16 cellular contexts compared by ENCODE assay signal in genomic region chr11:133895551-133895950, GRCh38. TPM values are rescaled to one million over a fixed set of nuclear protein-coding genes. Genes with fewer than 3 reads are reported as not detected.
A peak's percentile ranks its signal among the peaks of the same experiment; 100 is the strongest.
DNase-seq lines count a peak whose midpoint lies in the region; ATAC-seq, FAIRE-seq and TF ChIP-seq lines count a peak whose summit lies in the region.
"Had no signal": no experiment of that assay in that cellular context is flagged by ENCODE, and none has a peak within 500 bp of the region (broad histone marks: within the 10 kb centered on the region; RNA-seq: fewer than 3 reads in every experiment).

No MANE protein-coding gene starts in this region.

- no peak for TF ChIP-seq EP300 in H1 (IDR thresholded peaks at IDR 0.05; ENCODE audit: borderline replicate concordance in 1 of 2, low read depth in 2 of 2, low read length in 2 of 2)

- H3K36me3 ChIP-seq in BLaER1 = no peaks in the 10 kb centered on the region
- peaks cover 0 to 2% (median 0%) of the 10 kb centered on the region in 4 experiments; a peak in 2 of 8 replicates for H3K36me3 ChIP-seq in H1 (ENCODE audit: control insufficient read depth in 2 of 4, insufficient read depth in 4 of 4, low read length in 3 of 4)
- H3K36me3 ChIP-seq in mammary epithelial cell (ENCODE audit: insufficient read depth, low read length) = no peaks in the 10 kb centered on the region

- no peak overlapping the region for H2BK5ac ChIP-seq in H1 (ENCODE audit: low read depth, low read length)

- dilution Hi-C loops in mammary epithelial cell (cut with HindIII; ENCODE audit: low sequenced_read_pairs) = no loop called here

- H3K4me2 ChIP-seq in BLaER1 = peak overlapping the region; percentile 86
- peak overlapping the region; percentile 9 to 20; a peak in 1 of 4 replicates for H3K4me2 ChIP-seq in H1 (ENCODE audit: insufficient read depth in 1 of 2, low read depth in 2 of 2, low read length in 2 of 2)
- H3K4me2 ChIP-seq in mammary epithelial cell (ENCODE audit: insufficient read depth, low read depth, low read length) = no peak overlapping the region

- ATAC-seq in GM19351 (IDR thresholded peaks at IDR 0.05; ENCODE audit: unreplicated experiment) (peak; percentile 16), HG02870 (IDR thresholded peaks at IDR 0.05; ENCODE audit: unreplicated experiment) (peak; percentile 17), foreskin keratinocyte (no peak), HG03108 (IDR thresholded peaks at IDR 0.05; ENCODE audit: unreplicated experiment) (no peak)

- in situ Hi-C loops in mammary epithelial cell (cut with MboI; ENCODE audit: low sequenced_read_pairs in 2 of 2) = no loop called here

- no peak overlapping the region for H4K5ac ChIP-seq in H1 (ENCODE audit: insufficient read length, low read depth, low read length)

- DNase-seq in H1 (ENCODE audit: low read depth in 1 of 2, low spot score in 2 of 2) (peak in 1 of 2 experiments; percentile 47), foreskin keratinocyte (no peak), mammary epithelial cell (no peak), GM19238 (ENCODE audit: insufficient read length, low spot score) (no peak)
- DNase-seq: activated naive CD8-positive, alpha-beta T cell treated with anti-CD3 and anti-CD28 coated beads, Interleukin-2, amount 10 ng/mL, durations not matched to agents 7 days and 5 days; IMR-90; NCI-H1436; SHP77 treated with DMSO at 0.1 percent for 48 hours; stimulated activated CD4-positive, alpha-beta T cell treated with anti-CD3 and anti-CD28 coated beads, Interleukin-1b, Interleukin-23, amount 100 ng/mL, for 48 hours had no signal

- H3K9ac ChIP-seq in BLaER1 (peak overlapping the region; percentile 50; the same call in 1 of the 2 replicates), H1 (replicated peaks in 1 of 4; ENCODE audit: extremely low read depth in 1 of 4, low read depth in 3 of 4, low read length in 3 of 4) (no peak overlapping the region), mammary epithelial cell (ENCODE audit: insufficient read depth, low read length) (no peak overlapping the region)

- no peak overlapping the region for H3K56ac ChIP-seq in H1 (replicated peaks; ENCODE audit: insufficient read length, low read depth, low read length)

- no peak overlapping the region for H2BK12ac ChIP-seq in H1 (ENCODE audit: low read depth, low read length)

- TF ChIP-seq CTCF in H1 (IDR thresholded peaks at IDR 0.05; ENCODE audit: control extremely low read depth in 1 of 3, insufficient read depth in 1 of 3, low read depth in 1 of 3, low read length in 3 of 3) = no peak
- no peak for TF ChIP-seq CTCF in foreskin keratinocyte (conservative IDR thresholded peaks at IDR 0.05)
- no peak for TF ChIP-seq CTCF in mammary epithelial cell (conservative IDR thresholded peaks at IDR 0.05 in 1 of 2, IDR thresholded peaks at IDR 0.05 in 1 of 2; ENCODE audit: extremely low read depth in 1 of 2, insufficient read depth in 1 of 2, low read depth in 1 of 2, low read length in 2 of 2)

- no peak overlapping the region for H2BK20ac ChIP-seq in H1 (ENCODE audit: low read length)

- intact Hi-C loops in mammary epithelial cell (cut with micrococcal nuclease) = no loop called here

- no peak for FAIRE-seq in H1 (lab: Jason Lieb, UNC)
- FAIRE-seq: TTC549 had no signal

- no peaks in the 10 kb centered on the region for H3K79me1 ChIP-seq in H1 (ENCODE audit: low read depth, low read length)

- BruUV-seq in mammary epithelial cell (replicated peaks; lab: Mats Ljungman, UMichigan) = no TSS peak

- H4K91ac ChIP-seq in H1 (replicated peaks; ENCODE audit: insufficient read length, low read length) = no peak overlapping the region

- H3K18ac ChIP-seq in H1 (ENCODE audit: extremely low read depth, low read length) = no peak overlapping the region; the same call in 1 of the 2 replicates

- H3K79me2 ChIP-seq in H1 (ENCODE audit: control insufficient read depth in 1 of 2, insufficient read depth in 2 of 2, low read length in 2 of 2) (no peaks in the 10 kb centered on the region), mammary epithelial cell (ENCODE audit: insufficient read depth, low read length) (no peaks in the 10 kb centered on the region)

- no peak overlapping the region for H3K4ac ChIP-seq in H1 (replicated peaks; ENCODE audit: insufficient read length, low read depth, low read length)

- H2AK5ac ChIP-seq in H1 (ENCODE audit: low read depth, low read length) = no peak overlapping the region

- TF ChIP-seq POLR2A in H1 (IDR thresholded peaks at IDR 0.05; ENCODE audit: control extremely low read depth in 1 of 2, low read depth in 2 of 2, low read length in 2 of 2) = no peak

- no peaks in the 10 kb centered on the region for H3K27me3 ChIP-seq in BLaER1
- no peaks in the 10 kb centered on the region; a peak in 2 of 7 replicates for H3K27me3 ChIP-seq in H1 (replicated peaks in 1 of 4; ENCODE audit: control insufficient read depth in 3 of 4, extremely low read depth in 1 of 4, insufficient read depth in 3 of 4, low read length in 3 of 4)
- H3K27me3 ChIP-seq in foreskin keratinocyte = no peaks in the 10 kb centered on the region
- no peaks in the 10 kb centered on the region for H3K27me3 ChIP-seq in mammary epithelial cell (ENCODE audit: insufficient read depth, low read length)

- H2BK120ac ChIP-seq in H1 (replicated peaks; ENCODE audit: low read depth, low read length) = no peak overlapping the region

- no peak overlapping the region for H2AFZ ChIP-seq in H1 (ENCODE audit: low read length)
- H2AFZ ChIP-seq in mammary epithelial cell (ENCODE audit: low read depth, low read length) = no peak overlapping the region

- no peak overlapping the region for H4K8ac ChIP-seq in H1 (ENCODE audit: extremely low read depth, insufficient read depth, low read length)

- peak overlapping the region; percentile 72 for H3K27ac ChIP-seq in BLaER1
- no peak overlapping the region for H3K27ac ChIP-seq in H1 (ENCODE audit: low read depth, low read length)
- no peak overlapping the region for H3K27ac ChIP-seq in foreskin keratinocyte
- no peak overlapping the region for H3K27ac ChIP-seq in mammary epithelial cell (ENCODE audit: insufficient read depth, low read depth, low read length)

- 68% methylated on average over 8 of the region's 8 CpGs; no CpG with 5 or more reads in 1 of the 2 experiments for WGBS in H1 (ENCODE audit: extremely low coverage in 1 of 2, insufficient coverage in 1 of 2, insufficient read length in 1 of 2, insufficient replicate concordance in 2 of 2, low coverage in 1 of 2, low lambda C conversion rate in 2 of 2, missing lambda C conversion rate in 1 of 2), 2 experiments
- WGBS in mammary epithelial cell (ENCODE audit: low coverage, missing lambda C conversion rate) = 69% methylated on average over 5 of the region's 8 CpGs

- H3K23ac ChIP-seq in H1 (ENCODE audit: insufficient read length) = no peak overlapping the region

- peaks cover 86% of the 10 kb centered on the region for H3K4me1 ChIP-seq in BLaER1
- peaks cover 7 to 18% (median 11%) of the 10 kb centered on the region in 4 experiments for H3K4me1 ChIP-seq in H1 (replicated peaks in 1 of 4; ENCODE audit: control insufficient read depth in 3 of 4, insufficient read depth in 4 of 4, low read length in 3 of 4)
- H3K4me1 ChIP-seq in foreskin keratinocyte = no peaks in the 10 kb centered on the region
- no peaks in the 10 kb centered on the region for H3K4me1 ChIP-seq in mammary epithelial cell (ENCODE audit: insufficient read depth, low read length)

- H4K20me1 ChIP-seq in BLaER1 = no peaks in the 10 kb centered on the region
- no peaks in the 10 kb centered on the region for H4K20me1 ChIP-seq in H1 (replicated peaks in 1 of 2; ENCODE audit: control insufficient read depth in 1 of 2, insufficient read depth in 2 of 2, low read length in 2 of 2)
- H4K20me1 ChIP-seq in mammary epithelial cell (ENCODE audit: insufficient read depth, low read length) = no peaks in the 10 kb centered on the region

- H3K9me3 ChIP-seq in BLaER1 = no peaks in the 10 kb centered on the region; the same call in 1 of the 2 replicates
- H3K9me3 ChIP-seq in H1 (ENCODE audit: insufficient read depth in 2 of 2, low read depth in 1 of 2, low read length in 1 of 2) = no peaks in the 10 kb centered on the region
- no peaks in the 10 kb centered on the region for H3K9me3 ChIP-seq in mammary epithelial cell (replicated peaks; ENCODE audit: insufficient read depth, low read length)

- H3K23me2 ChIP-seq in H1 (ENCODE audit: low read depth, low read length) = 0 out of 2 replicates have a peak, but pooled peaks cover 2% of the 10 kb centered on the region

- no peak for TF ChIP-seq RAD21 in H1 (IDR thresholded peaks at IDR 0.05 in 1 of 2, conservative IDR thresholded peaks at IDR 0.05 in 1 of 2; ENCODE audit: low read depth in 2 of 2, low read length in 2 of 2)

- peak overlapping the region; percentile 38 for H3K4me3 ChIP-seq in BLaER1
- no peak overlapping the region for H3K4me3 ChIP-seq in H1 (ENCODE audit: extremely low read depth in 1 of 4, insufficient read depth in 2 of 4, low read depth in 3 of 4, low read length in 4 of 4)
- H3K4me3 ChIP-seq in mammary epithelial cell (replicated peaks in 1 of 3; ENCODE audit: insufficient read depth in 1 of 3, low read depth in 2 of 3, low read length in 3 of 3) = no peak overlapping the region

- no peak overlapping the region for H3K14ac ChIP-seq in H1 (ENCODE audit: insufficient read length)

- POLR2A ChIA-PET in H1 (lab: Charles Lee; ENCODE audit: partially characterized antibody) = interaction anchor here (1.2 to 1.6 kb wide), 2 partner anchors 9 kb away, joined by 3 to 4 read pairs; no protein-coding TSS in a partner anchor

- no peak overlapping the region for H2BK15ac ChIP-seq in H1 (ENCODE audit: low read length)

- CTCF ChIA-PET in H1 (lab: Charles Lee; ENCODE audit: partially characterized antibody) = interaction anchor here (1.4 kb wide), 1 partner anchor 30 kb away, joined by 6 read pairs; no protein-coding TSS in a partner anchor
- CTCF ChIA-PET in mammary epithelial cell (lab: Charles Lee; ENCODE audit: low non-redundant PET) = no interaction called here

TF ChIP-seq in H1, 55 proteins besides CTCF, POLR2A, EP300 and RAD21 (continues in another document):
- TF ChIP-seq MAFK (IDR thresholded peaks at IDR 0.05; ENCODE audit: low read depth, low read length) (no peak), POLR2AphosphoS5 (IDR thresholded peaks at IDR 0.05; ENCODE audit: low read depth, low read length) (peak; percentile 39; the same call in 1 of the 2 replicates), TBP (IDR thresholded peaks at IDR 0.05; ENCODE audit: low read depth, low read length) (no peak)

RNA-seq across cellular contexts. Expression of gene SPATA19, which starts 50.2 kb away (rescaled TPM):
- total RNA-seq in H1 (2021; fragmentation: NEBNext Ultra II Directional; extraction: Animal tissue kit (Norgen Biotek cat#: 25700)) = not detected in 2 replicates
- polyA plus RNA-seq in H1 (2011; rRNA removed) = not detected in 2 replicates
- polyA plus RNA-seq in H1 (2011; cell fraction: cytosol; rRNA removed) = not detected
- not detected for polyA plus RNA-seq in H1 (2011; cell fraction: nucleus; rRNA removed)
- not detected in 4 replicates for polyA plus RNA-seq in H1 (2012, experiment 1 of 2)
- polyA plus RNA-seq in H1 (2012, experiment 2 of 2) = not detected
- polyA plus RNA-seq in H1 (2013, experiment 1 of 2) = not detected
- not detected for polyA plus RNA-seq in H1 (2013, experiment 2 of 2)
- polyA minus RNA-seq in H1 (2011; rRNA and poly(A)+ RNA removed) = not detected in 2 replicates
- not detected for polyA minus RNA-seq in H1 (2011; cell fraction: cytosol; rRNA and poly(A)+ RNA removed)
- polyA minus RNA-seq in H1 (2011; cell fraction: nucleus; rRNA and poly(A)+ RNA removed) = not detected
- total RNA-seq in foreskin keratinocyte = not detected in 2 replicates
- polyA plus RNA-seq in foreskin keratinocyte = not detected in 2 replicates
- total RNA-seq in mammary epithelial cell = not detected
- not detected for polyA plus RNA-seq in mammary epithelial cell
- not detected for polyA minus RNA-seq in mammary epithelial cell
- total RNA-seq: activated naive CD8-positive, alpha-beta T cell treated with anti-CD3 and anti-CD28 coated beads, Interleukin-2, amount 10 ng/mL, durations not matched to agents 7 days and 5 days; IMR-90; mesothelial cell of epicardium; progenitor cell of endocrine pancreas had no signal
- polyA plus RNA-seq: IMR-90 had no signal

Comparison
In these comparisons a context has a peak if more than half of its experiments do, and no peak if none do; other contexts are left out.
1. ATAC-seq: peak in GM19351 (single experiment) and HG02870 (single experiment); none in foreskin keratinocyte (single experiment) and HG03108 (single experiment).